ENCODE assay signal across 22 cellular contexts in the genomic region with DNA sequence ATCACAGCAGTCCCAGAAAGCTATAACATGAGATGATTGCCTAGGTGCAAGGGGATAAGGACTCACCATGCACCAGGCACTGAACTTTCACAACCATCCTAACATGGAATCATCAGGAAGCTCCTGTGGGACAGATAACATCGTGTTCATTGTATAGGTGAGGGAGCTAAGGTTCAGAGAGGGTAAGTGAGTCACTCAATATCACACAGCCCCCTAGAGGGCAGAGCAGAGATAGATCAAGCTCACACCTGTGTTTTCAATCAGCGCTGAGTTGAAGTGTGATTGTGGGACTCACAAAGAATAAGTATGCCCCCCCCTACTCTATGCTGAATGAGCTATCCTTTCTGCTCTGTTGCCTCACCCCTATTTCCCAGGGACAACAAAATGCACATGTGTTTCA.
"Had no signal": no experiment of that assay in that cellular context is flagged by ENCODE, and none has a peak within 500 bp of the region (broad histone marks: within the 10 kb centered on the region; RNA-seq: fewer than 3 reads in every experiment).

No MANE protein-coding gene starts in this region.

- H3K27ac ChIP-seq: heart right ventricle, psoas muscle, testis, tibial nerve, upper lobe of right lung, vagina had no signal

- H3K36me3 ChIP-seq: heart right ventricle, tibial nerve, upper lobe of right lung, vagina had no signal

- H3K4me1 ChIP-seq: heart right ventricle, psoas muscle, testis, tibial nerve, upper lobe of right lung, vagina had no signal

- H3K9me3 Mint-ChIP-seq: nephron progenitor cell had no signal

- DNase-seq: dermis blood vessel endothelial cell; erythroblast; foreskin melanocyte; heart right ventricle; hypothalamus; mammary epithelial cell; naive thymus-derived CD4-positive, alpha-beta T cell; nephron progenitor cell; psoas muscle; retina; stimulated activated CD4-positive, alpha-beta T cell treated with anti-CD3 and anti-CD28 coated beads, Interleukin-2, amount 100 ng/mL, for 24 hours; stimulated activated CD4-positive, alpha-beta T cell treated with anti-CD3 and anti-CD28 coated beads, Interleukin-4, amount 100 ng/mL, for 4 hours; stimulated activated naive B cell treated with anti-CD40 and anti-IgM and Interleukin-4, amounts not matched to agents 10 μg/mL and 1 μg/mL and 100 μg/mL, for 72 hours; stimulated activated naive CD8-positive, alpha-beta T cell treated with anti-CD3 and anti-CD28 coated beads, Interleukin-15, amount 100 ng/mL, for 72 hours; testis; upper lobe of right lung had no signal

- ATAC-seq: heart right ventricle; left lobe of liver; naive thymus-derived CD4-positive, alpha-beta T cell; psoas muscle; sciatic nerve; stimulated activated naive B cell treated with anti-CD40 and anti-IgM and Interleukin-4, amounts not matched to agents 10 μg/mL and 1 μg/mL and 100 μg/mL, for 72 hours; stimulated activated naive CD8-positive, alpha-beta T cell treated with anti-CD3 and anti-CD28 coated beads, Interleukin-15, amount 100 ng/mL, for 72 hours; upper lobe of right lung had no signal

- H3K4me3 ChIP-seq: heart right ventricle, psoas muscle, testis, tibial nerve, upper lobe of right lung, vagina had no signal

- H3K27ac Mint-ChIP-seq: naive thymus-derived CD4-positive, alpha-beta T cell; nephron progenitor cell; stimulated activated naive B cell treated with anti-CD40 and anti-IgM and Interleukin-4, amounts not matched to agents 10 μg/mL and 1 μg/mL and 100 μg/mL, for 72 hours; stimulated activated naive CD8-positive, alpha-beta T cell treated with anti-CD3 and anti-CD28 coated beads, Interleukin-15, amount 100 ng/mL, for 72 hours had no signal

- H3K4me3 Mint-ChIP-seq: naive thymus-derived CD4-positive, alpha-beta T cell; nephron progenitor cell; stimulated activated naive B cell treated with anti-CD40 and anti-IgM and Interleukin-4, amounts not matched to agents 10 μg/mL and 1 μg/mL and 100 μg/mL, for 72 hours; stimulated activated naive CD8-positive, alpha-beta T cell treated with anti-CD3 and anti-CD28 coated beads, Interleukin-15, amount 100 ng/mL, for 72 hours had no signal

- FAIRE-seq: endothelial cell of umbilical vein, islet of Langerhans had no signal

- H3K36me3 Mint-ChIP-seq: naive thymus-derived CD4-positive, alpha-beta T cell; stimulated activated naive B cell treated with anti-CD40 and anti-IgM and Interleukin-4, amounts not matched to agents 10 μg/mL and 1 μg/mL and 100 μg/mL, for 72 hours had no signal

- H3K4me1 Mint-ChIP-seq: naive thymus-derived CD4-positive, alpha-beta T cell; stimulated activated naive B cell treated with anti-CD40 and anti-IgM and Interleukin-4, amounts not matched to agents 10 μg/mL and 1 μg/mL and 100 μg/mL, for 72 hours; stimulated activated naive CD8-positive, alpha-beta T cell treated with anti-CD3 and anti-CD28 coated beads, Interleukin-15, amount 100 ng/mL, for 72 hours had no signal

- H3K27me3 ChIP-seq: testis, tibial nerve, upper lobe of right lung, vagina had no signal

- H3K9me3 ChIP-seq: psoas muscle, testis, upper lobe of right lung, vagina had no signal
